10 cellular contexts compared by ENCODE assay signal in genomic region chr1:156130578-156130942, GRCh38. TPM values are rescaled to one million over a fixed set of nuclear protein-coding genes. Genes with fewer than 3 reads are reported as not detected.
DNase-seq lines count a peak whose midpoint lies in the region; ATAC-seq and TF ChIP-seq lines count a peak whose summit lies in the region.
"Had no signal": no experiment of that assay in that cellular context is flagged by ENCODE, and none has a peak within 500 bp of the region (broad histone marks: within the 10 kb centered on the region; RNA-seq: fewer than 3 reads in every experiment).

No MANE protein-coding gene starts in this region.

- BruUV-seq in Calu3 (replicated peaks; lab: Mats Ljungman, UMichigan): no TSS peak

- peaks cover 50% of the 10 kb centered on the region for H3K4me1 Mint-ChIP-seq in Calu3 (ENCODE audit: low read depth, unreplicated experiment)
- peaks cover 46% of the 10 kb centered on the region for H3K4me1 Mint-ChIP-seq in brain

- no peak overlapping the region for H3K4me3 ChIP-seq in left lung
- no peak overlapping the region for H3K4me3 ChIP-seq in smooth muscle cell

- H3F3A ChIP-seq in smooth muscle cell (ENCODE audit: low read depth): peaks cover 29% of the 10 kb centered on the region

- H4K20me1 ChIP-seq in smooth muscle cell (ENCODE audit: low read depth): peaks cover 89% of the 10 kb centered on the region

- WGBS in smooth muscle cell (ENCODE audit: low lambda C conversion rate): 78% methylated on average over 6 of the region's 6 CpGs

- ATAC-seq in left lung: no peak
- ATAC-seq in activated CD4-positive, CD25-positive, alpha-beta regulatory T cell treated with anti-CD3 and anti-CD28 coated beads, Interleukin-2, amount 50 U/mL, for 24 hours: no peak
- ATAC-seq in GM18868 (IDR thresholded peaks at IDR 0.05; ENCODE audit: unreplicated experiment): no peak

- H3K79me2 ChIP-seq in smooth muscle cell (ENCODE audit: low read depth): peaks cover 62% of the 10 kb centered on the region

- H3K9me3 ChIP-seq in left lung (no peaks in the 10 kb centered on the region), smooth muscle cell (replicated peaks; ENCODE audit: low read depth) (no peaks in the 10 kb centered on the region)

- no peak overlapping the region for H3K4me2 ChIP-seq in smooth muscle cell

- H3K9ac ChIP-seq in smooth muscle cell (ENCODE audit: low read depth): no peak overlapping the region

- H3K4me3 Mint-ChIP-seq in Calu3 (ENCODE audit: low read depth, unreplicated experiment) (no peak overlapping the region), brain (no peak overlapping the region)
- H3K4me3 Mint-ChIP-seq: activated CD4-positive, alpha-beta T cell treated with anti-CD3 and anti-CD28 coated beads for 36 hours; activated naive CD4-positive, alpha-beta T cell treated with anti-CD3 and anti-CD28 coated beads, Interleukin-2, amount 10 ng/mL, durations not matched to agents 7 days and 5 days had no signal

- H3K4me1 ChIP-seq in left lung (peaks cover 46 to 51% of the 10 kb centered on the region in 2 donors), smooth muscle cell (ENCODE audit: low read depth) (peaks cover 30% of the 10 kb centered on the region)

- DNase-seq in Calu3 (no peak), left lung (no peak), smooth muscle cell (lab: John Stamatoyannopoulos, UW; ENCODE audit: unreplicated experiment) (no peak), ureter (ENCODE audit: low spot score) (no peak), amniotic stem cell (lab: John Stamatoyannopoulos, UW) (no peak)

- H2AFZ ChIP-seq in smooth muscle cell (ENCODE audit: low read depth): no peak overlapping the region

- TF ChIP-seq CTCF in Calu3 (IDR thresholded peaks at IDR 0.05; ENCODE audit: unreplicated experiment): peak; percentile 3
- peak; percentile 26 to 67 for TF ChIP-seq CTCF in brain (conservative IDR thresholded peaks at IDR 0.05)
- peak in 1 of 2 donors; percentile 3 for TF ChIP-seq CTCF in left lung (IDR thresholded peaks at IDR 0.05)
- TF ChIP-seq CTCF in smooth muscle cell (IDR thresholded peaks at IDR 0.05; ENCODE audit: borderline replicate concordance, insufficient read depth, poor library complexity, severe bottlenecking): no peak

- H3K36me3 Mint-ChIP-seq in Calu3 (ENCODE audit: insufficient read depth, unreplicated experiment): peaks cover 94% of the 10 kb centered on the region
- peaks cover 41% of the 10 kb centered on the region for H3K36me3 Mint-ChIP-seq in brain
- H3K36me3 Mint-ChIP-seq: activated naive CD4-positive, alpha-beta T cell treated with anti-CD3 and anti-CD28 coated beads, Interleukin-2, amount 10 ng/mL, durations not matched to agents 7 days and 5 days had no signal

- H3K9me3 Mint-ChIP-seq in Calu3 (ENCODE audit: low read depth, unreplicated experiment) (no peaks in the 10 kb centered on the region), brain (peaks cover 0 to 3% (median 0%) of the 10 kb centered on the region in 5 experiments)
- H3K9me3 Mint-ChIP-seq: activated naive CD4-positive, alpha-beta T cell treated with anti-CD3 and anti-CD28 coated beads, Interleukin-2, amount 10 ng/mL, durations not matched to agents 7 days and 5 days had no signal

- peak overlapping the region; percentile 93 to 98 for H3K27ac ChIP-seq in left lung
- H3K27ac ChIP-seq in smooth muscle cell (ENCODE audit: low read depth): peak overlapping the region; percentile 100

- H3K36me3 ChIP-seq in left lung (peaks cover 11 to 56% of the 10 kb centered on the region in 2 donors), smooth muscle cell (ENCODE audit: low read depth) (peaks cover 10% of the 10 kb centered on the region)

- H3K27me3 Mint-ChIP-seq in Calu3 (ENCODE audit: unreplicated experiment) (no peaks in the 10 kb centered on the region), brain (no peaks in the 10 kb centered on the region)
- H3K27me3 Mint-ChIP-seq: activated CD4-positive, alpha-beta T cell treated with anti-CD3 and anti-CD28 coated beads for 36 hours had no signal

- CTCF ChIA-PET in Calu3 (lab: Charles Lee): interaction anchor here (1.0 to 11.1 kb wide), 9 partner anchors 11 to 95 kb away, joined by 3 to 356 read pairs (median 4); partner anchors contain the start of genes LMNA, PMF1 and RAB25

- intact Hi-C loops in Calu3 (cut with micrococcal nuclease; ENCODE audit: unreplicated experiment) (loop anchor here (1.0 kb wide), 2 partner anchors 34 to 40 kb away; no protein-coding TSS in a partner anchor), left lung (cut with DNase I) (loop anchor here (5.0 kb wide), 1 partner anchor 33 kb away; no protein-coding TSS in a partner anchor)

- H3K27me3 ChIP-seq in left lung (peaks cover 0 to 15% of the 10 kb centered on the region in 2 donors), smooth muscle cell (ENCODE audit: low read depth) (no peaks in the 10 kb centered on the region)

- H3K27ac Mint-ChIP-seq in Calu3 (ENCODE audit: unreplicated experiment) (peak overlapping the region; percentile 99), brain (peak overlapping the region; percentile 84 to 100 (median 94))
- H3K27ac Mint-ChIP-seq: activated naive CD4-positive, alpha-beta T cell treated with anti-CD3 and anti-CD28 coated beads, Interleukin-2, amount 10 ng/mL, durations not matched to agents 7 days and 5 days had no signal

RNA-seq across cellular contexts. Expression of gene LMNA, which starts 16.0 kb away (rescaled TPM):
- total RNA-seq in Calu3 (2022): 499 and 514 TPM in 2 replicates
- 55.1 TPM for polyA plus RNA-seq in brain (ENCODE audit: insufficient read depth, low read depth, low replicate concordance)
- total RNA-seq in left lung: 100 to 1,000 TPM; 425 to 437 TPM
- 237 and 256 TPM in 2 replicates for total RNA-seq in smooth muscle cell
- 626 and 674 TPM in 2 replicates for polyA plus RNA-seq in smooth muscle cell
- total RNA-seq in ureter: 444 TPM

RNA-seq across cellular contexts. Expression of gene SEMA4A, which starts 22.8 kb away (rescaled TPM):
- 6.9 and 7.2 TPM in 2 replicates for total RNA-seq in Calu3 (2022)
- 6.6 TPM for polyA plus RNA-seq in brain (ENCODE audit: insufficient read depth, low read depth, low replicate concordance)
- total RNA-seq in left lung: 10 to 100 TPM; 25.4 to 41.3 TPM
- 2.1 and 5.0 TPM in 2 replicates for total RNA-seq in smooth muscle cell
- polyA plus RNA-seq in smooth muscle cell: 2.2 and 4.2 TPM in 2 replicates
- total RNA-seq in ureter: 49.3 TPM

RNA-seq across cellular contexts. Expression of gene MEX3A, which starts 48.3 kb away (rescaled TPM):
- 3.3 and 5.0 TPM in 2 replicates for total RNA-seq in Calu3 (2022)
- polyA plus RNA-seq in brain (ENCODE audit: insufficient read depth, low read depth, low replicate concordance): 91.7 TPM
- 1 to 10 TPM in 1 of 2 donors, under 1 TPM in 1; 0.86 to 3.6 TPM for total RNA-seq in left lung
- total RNA-seq in smooth muscle cell: 13.5 and 13.8 TPM in 2 replicates
- 10.5 and 11.0 TPM in 2 replicates for polyA plus RNA-seq in smooth muscle cell
- total RNA-seq in ureter: 1.2 TPM
